8 cellular contexts compared by ENCODE assay signal in the genomic region with DNA sequence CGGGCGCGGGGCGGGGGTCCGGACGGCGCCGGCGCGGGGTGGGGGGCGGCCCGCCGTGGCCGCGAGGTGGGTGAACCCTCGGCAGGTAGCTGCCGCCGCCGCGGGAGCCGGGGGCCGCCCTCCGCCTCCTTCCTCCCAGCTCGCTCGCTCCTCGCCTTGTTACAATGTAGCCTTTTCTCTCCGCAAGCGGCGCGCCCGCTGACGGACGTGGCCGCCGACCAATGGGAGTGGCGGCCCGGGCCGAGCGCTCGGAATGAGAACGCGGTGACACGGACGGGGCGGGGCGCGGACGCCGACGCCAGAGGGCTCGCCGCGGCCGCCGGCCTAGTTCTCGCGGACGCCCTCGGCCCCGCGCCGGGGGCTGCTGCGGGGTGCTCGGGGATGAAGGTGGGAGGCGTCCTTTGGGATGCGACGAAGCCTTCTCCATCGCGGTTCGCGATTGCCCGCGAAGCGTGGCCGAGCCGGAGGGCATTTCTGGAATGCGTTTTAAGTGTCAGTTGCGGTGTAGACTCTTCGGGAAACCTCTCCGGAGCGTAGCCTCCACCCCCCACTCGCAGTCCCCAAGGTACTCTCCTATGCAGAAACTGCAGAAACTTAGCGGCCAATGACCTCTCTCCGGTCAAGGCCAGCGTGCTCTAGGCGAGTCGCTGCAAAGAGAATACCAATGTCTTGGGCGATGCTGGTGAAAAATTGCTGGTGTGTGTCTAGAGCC. TPM values are rescaled to one million over a fixed set of nuclear protein-coding genes. Genes with fewer than 3 reads are reported as not detected.
DNase-seq lines count a peak whose midpoint lies in the region; ATAC-seq and TF ChIP-seq lines count a peak whose summit lies in the region.

No MANE protein-coding gene starts in this region.

- WGBS in mammary epithelial cell (ENCODE audit: low coverage, missing lambda C conversion rate): 7% methylated on average over 28 of the region's 88 CpGs

- H3K9me3 ChIP-seq in AG04450 (ENCODE audit: control insufficient read depth, insufficient read depth, low read length): no peaks in the 10 kb centered on the region; the same call in 1 of the 2 replicates
- H3K9me3 ChIP-seq in mammary epithelial cell (replicated peaks; ENCODE audit: insufficient read depth, low read length): no peaks in the 10 kb centered on the region
- no peaks in the 10 kb centered on the region for H3K9me3 ChIP-seq in iPS-20b (ENCODE audit: insufficient read depth, low read depth, low read length)
- no peaks in the 10 kb centered on the region for H3K9me3 ChIP-seq in skeletal muscle tissue (ENCODE audit: control insufficient read depth in 3 of 3, low read length in 3 of 3)

- CTCF ChIA-PET in AG04450 (lab: Charles Lee) (no interaction called here), mammary epithelial cell (lab: Charles Lee; ENCODE audit: low non-redundant PET) (no interaction called here)

- in situ Hi-C loops in mammary epithelial cell (cut with MboI; ENCODE audit: low sequenced_read_pairs in 2 of 2): no loop called here

- peaks cover 22% of the 10 kb centered on the region for H3K27me3 ChIP-seq in AG04450 (ENCODE audit: control insufficient read depth, insufficient read depth, low read length)
- no peaks in the 10 kb centered on the region for H3K27me3 ChIP-seq in mammary epithelial cell (ENCODE audit: insufficient read depth, low read length)
- peaks cover 51% of the 10 kb centered on the region for H3K27me3 ChIP-seq in iPS-20b (ENCODE audit: insufficient read depth, low read length)
- H3K27me3 ChIP-seq in skeletal muscle tissue (ENCODE audit: control insufficient read depth in 3 of 3, insufficient read depth in 3 of 3, low read length in 3 of 3): no peaks in the 10 kb centered on the region

- H3K36me3 ChIP-seq in mammary epithelial cell (ENCODE audit: insufficient read depth, low read length) (no peaks in the 10 kb centered on the region), iPS-20b (ENCODE audit: insufficient read depth, low read depth, low read length) (no peaks in the 10 kb centered on the region), skeletal muscle tissue (ENCODE audit: control insufficient read depth in 3 of 3, insufficient read depth in 3 of 3, low read length in 3 of 3) (no peaks in the 10 kb centered on the region)

- DNase-seq in AG04450 (ENCODE audit: low read depth, low spot score): peak; percentile 84
- DNase-seq in NCI-H2227 (lab: John Stamatoyannopoulos, UW; ENCODE audit: unreplicated experiment): peak; percentile 98
- DNase-seq in mammary epithelial cell: peak; percentile 97

- POLR2A ChIA-PET in AG04450 (lab: Yijun Ruan, JAX): interaction anchor here (1.0 kb wide), 1 partner anchor 33 kb away, joined by 3 read pairs; no protein-coding TSS in a partner anchor

- H3K27ac ChIP-seq in AG04450 (ENCODE audit: low read depth, low read length): peak overlapping the region; percentile 47
- peak overlapping the region; percentile 48 for H3K27ac ChIP-seq in mammary epithelial cell (ENCODE audit: insufficient read depth, low read depth, low read length)
- H3K27ac ChIP-seq in iPS-20b (ENCODE audit: low read length): peak overlapping the region; percentile 22
- H3K27ac ChIP-seq in skeletal muscle tissue (ENCODE audit: low read depth, low read length): peak overlapping the region; percentile 67

- H4K20me1 ChIP-seq in mammary epithelial cell (ENCODE audit: insufficient read depth, low read length): peaks cover 2% of the 10 kb centered on the region

- H3K79me2 ChIP-seq in mammary epithelial cell (ENCODE audit: insufficient read depth, low read length): no peaks in the 10 kb centered on the region

- H3K4me2 ChIP-seq in mammary epithelial cell (ENCODE audit: insufficient read depth, low read depth, low read length): peak overlapping the region; percentile 76

- no TSS peak for BruUV-seq in mammary epithelial cell (replicated peaks; lab: Mats Ljungman, UMichigan)

- dilution Hi-C loops in mammary epithelial cell (cut with HindIII; ENCODE audit: low sequenced_read_pairs): no loop called here

- ATAC-seq in GM18909 (IDR thresholded peaks at IDR 0.05; ENCODE audit: poor library complexity, unreplicated experiment) (peak; percentile 99), HG03159 (IDR thresholded peaks at IDR 0.05; ENCODE audit: unreplicated experiment) (peak; percentile 96)

- intact Hi-C loops in mammary epithelial cell (cut with micrococcal nuclease): loop anchor here (1.0 kb wide), 1 partner anchor 33 kb away; no protein-coding TSS in a partner anchor

- no peak for TF ChIP-seq CTCF in AG04450 (IDR thresholded peaks at IDR 0.05; ENCODE audit: low read depth, low read length)
- TF ChIP-seq CTCF in WI38 (IDR thresholded peaks at IDR 0.05; ENCODE audit: low read depth, low read length): no peak
- TF ChIP-seq CTCF in mammary epithelial cell (conservative IDR thresholded peaks at IDR 0.05 in 1 of 2, IDR thresholded peaks at IDR 0.05 in 1 of 2; ENCODE audit: extremely low read depth in 1 of 2, insufficient read depth in 1 of 2, low read depth in 1 of 2, low read length in 2 of 2): no peak

- H2AFZ ChIP-seq in mammary epithelial cell (ENCODE audit: low read depth, low read length): peak overlapping the region; percentile 94

- peak overlapping the region; percentile 77 for H3K4me3 ChIP-seq in AG04450 (ENCODE audit: low read depth, low read length)
- H3K4me3 ChIP-seq in WI38 (ENCODE audit: low read depth, low read length): peak overlapping the region; percentile 65
- peak overlapping the region; percentile 40 to 69 (median 63) for H3K4me3 ChIP-seq in mammary epithelial cell (replicated peaks in 1 of 3; ENCODE audit: insufficient read depth in 1 of 3, low read depth in 2 of 3, low read length in 3 of 3)
- peak overlapping the region; percentile 98 for H3K4me3 ChIP-seq in iPS-20b (ENCODE audit: low read length)
- H3K4me3 ChIP-seq in skeletal muscle tissue (ENCODE audit: low read length in 3 of 3): peak overlapping the region; percentile 91 to 95 (median 95)

- peak overlapping the region; percentile 48 for H3K9ac ChIP-seq in mammary epithelial cell (ENCODE audit: insufficient read depth, low read length)
- H3K9ac ChIP-seq in iPS-20b (ENCODE audit: low read depth, low read length): peak overlapping the region; percentile 91
- H3K9ac ChIP-seq in skeletal muscle tissue (ENCODE audit: low read depth in 1 of 3, low read length in 3 of 3): peak overlapping the region; percentile 80 to 93 (median 84)

- H3K4me1 ChIP-seq in mammary epithelial cell (ENCODE audit: insufficient read depth, low read length): peaks cover 10% of the 10 kb centered on the region
- peaks cover 12% of the 10 kb centered on the region for H3K4me1 ChIP-seq in iPS-20b (ENCODE audit: insufficient read depth, low read length)
- H3K4me1 ChIP-seq in skeletal muscle tissue (ENCODE audit: control insufficient read depth in 3 of 3, insufficient read depth in 3 of 3, low read length in 3 of 3): peaks cover 20 to 23% (median 22%) of the 10 kb centered on the region in 3 donors

RNA-seq across cellular contexts. Expression of gene PRDM11, which starts 0.7 kb away (rescaled TPM):
- 2.6 and 3.2 TPM in 2 replicates for polyA plus RNA-seq in AG04450 (2011; rRNA removed)
- polyA minus RNA-seq in AG04450 (2011; rRNA and poly(A)+ RNA removed): 5.9 and 7.5 TPM in 2 replicates
- total RNA-seq in mammary epithelial cell: 1 to 10 TPM; 3.3 to 3.4 TPM
- polyA plus RNA-seq in mammary epithelial cell: 1.7 TPM
- 4.2 TPM for polyA minus RNA-seq in mammary epithelial cell
- total RNA-seq in skeletal muscle tissue: 9.4 TPM

Comparison
In these comparisons a context has a peak if more than half of its experiments do, and no peak if none do; other contexts are left out.
1. Peak in every context shown above with its lines: DNase-seq, ATAC-seq, H3K4me3 ChIP-seq and H3K27ac ChIP-seq.